In the genomic region with DNA sequence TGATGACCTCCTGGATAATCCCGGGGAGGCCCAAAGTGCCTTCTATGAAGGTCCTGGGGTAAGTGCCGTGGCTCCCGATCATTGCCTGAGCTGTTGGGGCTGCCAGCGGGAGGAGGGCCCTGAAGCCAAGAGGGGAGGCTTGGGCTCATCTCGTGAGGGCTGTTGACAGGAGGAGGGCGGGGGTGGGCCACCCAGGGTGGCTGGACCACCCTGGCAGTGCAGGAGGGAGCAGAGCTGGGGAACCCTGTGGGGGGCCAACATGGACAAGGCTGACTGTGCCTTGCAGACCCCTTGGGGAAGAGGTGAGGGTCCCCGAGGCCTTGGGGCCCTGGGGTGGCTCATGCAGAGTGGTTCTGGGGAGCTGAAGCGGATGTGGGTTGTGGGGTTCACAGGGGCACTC, we compare ENCODE assay signal across 36 cellular contexts. TPM values are rescaled to one million over a fixed set of nuclear protein-coding genes. Genes with fewer than 3 reads are reported as not detected.
"Had no signal": no experiment of that assay in that cellular context is flagged by ENCODE, and none has a peak within 500 bp of the region (broad histone marks: within the 10 kb centered on the region; RNA-seq: fewer than 3 reads in every experiment).

No MANE protein-coding gene starts in this region.

- H3K4me1 Mint-ChIP-seq: activated B cell treated with CpG ODN at 0.5 μM for 24 hours; activated naive CD4-positive, alpha-beta T cell treated with anti-CD3 and anti-CD28 coated beads, Interleukin-2, amount 10 ng/mL, durations not matched to agents 7 days and 5 days; activated naive CD8-positive, alpha-beta T cell treated with anti-CD3 and anti-CD28 coated beads for 36 hours; activated naive CD8-positive, alpha-beta T cell treated with anti-CD3 and anti-CD28 coated beads, Interleukin-2, amount 50 U/mL, for 24 hours; brain had no signal

- H3K9me3 Mint-ChIP-seq: activated B cell treated with CpG ODN at 0.5 μM for 24 hours; activated CD8-positive, alpha-beta T cell treated with anti-CD3 and anti-CD28 coated beads for 36 hours; activated naive CD4-positive, alpha-beta T cell treated with anti-CD3 and anti-CD28 coated beads, Interleukin-2, amount 10 ng/mL, durations not matched to agents 7 days and 5 days; activated naive CD8-positive, alpha-beta T cell treated with anti-CD3 and anti-CD28 coated beads for 36 hours; activated naive CD8-positive, alpha-beta T cell treated with anti-CD3 and anti-CD28 coated beads, Interleukin-2, amount 50 U/mL, for 24 hours; activated T-cell treated with anti-CD3 and anti-CD28 coated beads, Interleukin-2, amount 50 U/mL, for 4 hours; activated T-helper 17 cell treated with anti-CD3 and anti-CD28 coated beads, Interleukin-2, amount 50 U/mL, for 72 hours; brain; T-helper 2 cell treated with Interferon-gamma antibody and Interleukin-4, amounts not matched to agents 5 μg/mL and 100 μg/mL, for 36 hours had no signal

- H3K27ac ChIP-seq: adrenal gland, ascending aorta, breast epithelium, cardiac muscle cell, colonic mucosa, epithelial cell of prostate, esophagus squamous epithelium, heart left ventricle, WERI-Rb-1 had no signal

- H3K4me1 ChIP-seq: adrenal gland, ascending aorta, breast epithelium, colonic mucosa, esophagus squamous epithelium, heart left ventricle had no signal

- H3K9me3 ChIP-seq: adrenal gland, ascending aorta, breast epithelium, colonic mucosa, esophagus squamous epithelium, heart left ventricle had no signal

- H3K4me3 Mint-ChIP-seq: activated B cell treated with CpG ODN at 0.5 μM for 24 hours; activated CD8-positive, alpha-beta T cell treated with anti-CD3 and anti-CD28 coated beads for 36 hours; activated naive CD4-positive, alpha-beta T cell treated with anti-CD3 and anti-CD28 coated beads, Interleukin-2, amount 10 ng/mL, durations not matched to agents 7 days and 5 days; activated naive CD8-positive, alpha-beta T cell treated with anti-CD3 and anti-CD28 coated beads for 36 hours; activated naive CD8-positive, alpha-beta T cell treated with anti-CD3 and anti-CD28 coated beads, Interleukin-2, amount 50 U/mL, for 24 hours; activated T-cell treated with anti-CD3 and anti-CD28 coated beads, Interleukin-2, amount 50 U/mL, for 4 hours; activated T-helper 17 cell treated with anti-CD3 and anti-CD28 coated beads, Interleukin-2, amount 50 U/mL, for 72 hours; brain; T-helper 17 cell; T-helper 2 cell treated with Interferon-gamma antibody and Interleukin-4, amounts not matched to agents 5 μg/mL and 100 μg/mL, for 36 hours had no signal

- DNase-seq: activated B cell treated with CpG ODN at 0.5 μM for 24 hours; activated CD4-positive, alpha-beta T cell treated with anti-CD3 and anti-CD28 coated beads for 48 hours; activated CD4-positive, alpha-beta T cell treated with anti-CD3 and anti-CD28 coated beads, Interleukin-2, amount 50 U/mL, for 1 hour; activated CD4-positive, alpha-beta T cell treated with anti-CD3 and anti-CD28 coated beads, Interleukin-2, amount 50 U/mL, for 48 hours; activated CD8-positive, alpha-beta memory T cell treated with anti-CD3 and anti-CD28 coated beads for 24 hours; activated CD8-positive, alpha-beta T cell treated with anti-CD3 and anti-CD28 coated beads for 36 hours; activated effector memory CD4-positive, alpha-beta T cell treated with Interleukin-2 at 50 U/mL for 16 hours; activated gamma-delta T cell treated with Interleukin-2 at 50 U/mL for 16 hours; activated naive CD4-positive, alpha-beta T cell treated with anti-CD3 and anti-CD28 coated beads, Interleukin-2, amount 10 ng/mL, durations not matched to agents 7 days and 5 days; activated naive CD8-positive, alpha-beta T cell treated with anti-CD3 and anti-CD28 coated beads for 36 hours; activated naive CD8-positive, alpha-beta T cell treated with anti-CD3 and anti-CD28 coated beads, Interleukin-2, amount 50 U/mL, for 24 hours; activated T-cell treated with anti-CD3 and anti-CD28 coated beads, Interleukin-2, amount 50 U/mL, for 4 hours; adrenal gland; amygdala; central memory CD4-positive, alpha-beta T cell; cerebellar nuclear complex; colonic mucosa; effector CD8-positive, alpha-beta T cell; esophagus squamous epithelium; glutamatergic neuron; T-helper 1 cell; T-helper 17 cell; T1000; WERI-Rb-1 had no signal

- H3K4me3 ChIP-seq: adrenal gland, ascending aorta, breast epithelium, cardiac muscle cell, colonic mucosa, esophagus squamous epithelium, heart left ventricle had no signal

- H3K27ac Mint-ChIP-seq: activated B cell treated with CpG ODN at 0.5 μM for 24 hours; activated CD8-positive, alpha-beta T cell treated with anti-CD3 and anti-CD28 coated beads for 36 hours; activated naive CD4-positive, alpha-beta T cell treated with anti-CD3 and anti-CD28 coated beads, Interleukin-2, amount 10 ng/mL, durations not matched to agents 7 days and 5 days; activated naive CD8-positive, alpha-beta T cell treated with anti-CD3 and anti-CD28 coated beads for 36 hours; activated naive CD8-positive, alpha-beta T cell treated with anti-CD3 and anti-CD28 coated beads, Interleukin-2, amount 50 U/mL, for 24 hours; T-helper 17 cell; T-helper 2 cell treated with Interferon-gamma antibody and Interleukin-4, amounts not matched to agents 5 μg/mL and 100 μg/mL, for 36 hours had no signal

- FAIRE-seq: endometrium, endothelial cell of umbilical vein, frontal cortex had no signal

- ATAC-seq: activated CD4-positive, CD25-positive, alpha-beta regulatory T cell treated with anti-CD3 and anti-CD28 coated beads, Interleukin-2, amount 50 U/mL, for 24 hours; activated CD8-positive, alpha-beta T cell treated with anti-CD3 and anti-CD28 coated beads for 36 hours; activated naive CD8-positive, alpha-beta T cell treated with anti-CD3 and anti-CD28 coated beads, Interleukin-2, amount 50 U/mL, for 24 hours; activated T-cell treated with anti-CD3 and anti-CD28 coated beads, Interleukin-2, amount 50 U/mL, for 4 hours; activated T-helper 17 cell treated with anti-CD3 and anti-CD28 coated beads, Interleukin-2, amount 50 U/mL, for 72 hours; heart left ventricle; T-helper 17 cell had no signal

- H3K27me3 ChIP-seq: adrenal gland, ascending aorta, breast epithelium, cardiac muscle cell, colonic mucosa, esophagus squamous epithelium, heart left ventricle had no signal

- H3K27me3 Mint-ChIP-seq: activated B cell treated with CpG ODN at 0.5 μM for 24 hours; activated CD8-positive, alpha-beta T cell treated with anti-CD3 and anti-CD28 coated beads for 36 hours; activated naive CD4-positive, alpha-beta T cell treated with anti-CD3 and anti-CD28 coated beads, Interleukin-2, amount 10 ng/mL, durations not matched to agents 7 days and 5 days; activated naive CD8-positive, alpha-beta T cell treated with anti-CD3 and anti-CD28 coated beads for 36 hours; activated naive CD8-positive, alpha-beta T cell treated with anti-CD3 and anti-CD28 coated beads, Interleukin-2, amount 50 U/mL, for 24 hours; activated T-helper 17 cell treated with anti-CD3 and anti-CD28 coated beads, Interleukin-2, amount 50 U/mL, for 72 hours; brain; T-helper 17 cell had no signal

RNA-seq across cellular contexts. Expression of gene EHD2, which starts 37.4 kb away (rescaled TPM):
- total RNA-seq: activated B cell treated with CpG ODN at 0.5 μM for 24 hours had no signal
